In genomic region chr9:127805620-127806019, GRCh38 we compare ENCODE assay signal across 9 cellular contexts. TPM values are rescaled to one million over a fixed set of nuclear protein-coding genes. Genes with fewer than 3 reads are reported as not detected.
DNase-seq lines count a peak whose midpoint lies in the region; ATAC-seq and TF ChIP-seq lines count a peak whose summit lies in the region.
"Had no signal": no experiment of that assay in that cellular context is flagged by ENCODE, and none has a peak within 500 bp of the region (broad histone marks: within the 10 kb centered on the region; RNA-seq: fewer than 3 reads in every experiment).

No MANE protein-coding gene starts in this region.

- no peak overlapping the region for H3K4me2 ChIP-seq in GM23248 (ENCODE audit: unreplicated experiment)

- ATAC-seq in CD8-positive, alpha-beta T cell = no peak
- ATAC-seq in HG03378 (IDR thresholded peaks at IDR 0.05; ENCODE audit: unreplicated experiment) = no peak
- no peak for ATAC-seq in GM18870 (IDR thresholded peaks at IDR 0.05; ENCODE audit: unreplicated experiment)

- no peaks in the 10 kb centered on the region for H4K20me1 ChIP-seq in GM23248 (ENCODE audit: insufficient read depth)

- no peak overlapping the region for H3K27ac ChIP-seq in CD8-positive, alpha-beta T cell (ENCODE audit: low read depth, low read length)
- no peak overlapping the region for H3K27ac ChIP-seq in GM23248

- no peaks in the 10 kb centered on the region for H3K9me3 Mint-ChIP-seq in CD8-positive, alpha-beta T cell
- H3K9me3 Mint-ChIP-seq in activated CD4-positive, alpha-beta memory T cell treated with anti-CD3 and anti-CD28 coated beads for 36 hours = no peaks in the 10 kb centered on the region
- H3K9me3 Mint-ChIP-seq: naive B cell had no signal

- POLR2A ChIA-PET in CD8-positive, alpha-beta T cell (lab: Charles Lee) = interaction anchor here (0.8 kb wide), 1 partner anchor 48 kb away, joined by 4 read pairs; no protein-coding TSS in a partner anchor
- POLR2A ChIA-PET in activated CD4-positive, alpha-beta memory T cell treated with anti-CD3 and anti-CD28 coated beads for 36 hours (lab: Charles Lee) = interaction anchor here (0.6 kb wide), 1 partner anchor 1083 kb away, joined by 4 read pairs; no protein-coding TSS in a partner anchor

- H3K27me3 Mint-ChIP-seq in CD8-positive, alpha-beta T cell (ENCODE audit: low read depth) = no peaks in the 10 kb centered on the region
- H3K27me3 Mint-ChIP-seq in activated CD4-positive, alpha-beta memory T cell treated with anti-CD3 and anti-CD28 coated beads for 36 hours = no peaks in the 10 kb centered on the region
- H3K27me3 Mint-ChIP-seq: naive B cell had no signal

- no peak overlapping the region for H3K9ac ChIP-seq in GM23248

- no peaks in the 10 kb centered on the region for H3K27me3 ChIP-seq in CD8-positive, alpha-beta T cell (ENCODE audit: insufficient read depth, low read length)
- H3K27me3 ChIP-seq in GM23248 (replicated peaks; ENCODE audit: insufficient read depth) = no peaks in the 10 kb centered on the region
- H3K27me3 ChIP-seq in kidney epithelial cell (ENCODE audit: control insufficient read depth, insufficient read depth, low read length) = no peaks in the 10 kb centered on the region
- H3K27me3 ChIP-seq in MG63 = no peaks in the 10 kb centered on the region

- H3K4me3 Mint-ChIP-seq in CD8-positive, alpha-beta T cell = no peak overlapping the region
- no peak overlapping the region for H3K4me3 Mint-ChIP-seq in activated CD4-positive, alpha-beta memory T cell treated with anti-CD3 and anti-CD28 coated beads for 36 hours

- WGBS in GM23248 (ENCODE audit: low coverage in 1 of 2, low lambda C conversion rate in 2 of 2, missing lambda C conversion rate in 2 of 2), 2 experiments = 73 to 74% methylated on average over 8 of the region's 8 CpGs

- no peak overlapping the region for H3K4me3 ChIP-seq in CD8-positive, alpha-beta T cell (ENCODE audit: low read depth, low read length)
- H3K4me3 ChIP-seq in GM23248 (no peak overlapping the region), kidney epithelial cell (ENCODE audit: low read depth, low read length) (no peak overlapping the region), MG63 (no peak overlapping the region)

- H3K4me1 Mint-ChIP-seq in CD8-positive, alpha-beta T cell (ENCODE audit: low read depth) = peaks cover 34% of the 10 kb centered on the region
- H3K4me1 Mint-ChIP-seq in activated CD4-positive, alpha-beta memory T cell treated with anti-CD3 and anti-CD28 coated beads for 36 hours (ENCODE audit: low read depth) = peaks cover 23% of the 10 kb centered on the region

- CTCF ChIA-PET in CD8-positive, alpha-beta T cell (lab: Charles Lee) = interaction anchor here (1.0 to 4.7 kb wide), 7 partner anchors 13 to 117 kb away, joined by 3 to 23 read pairs (median 3); no protein-coding TSS in a partner anchor
- CTCF ChIA-PET in activated CD4-positive, alpha-beta memory T cell treated with anti-CD3 and anti-CD28 coated beads for 36 hours (lab: Charles Lee) = interaction anchor here (0.7 to 5.0 kb wide), 7 partner anchors 8 to 64 kb away, joined by 3 to 27 read pairs (median 4); no protein-coding TSS in a partner anchor

- no peaks in the 10 kb centered on the region for H3K9me2 ChIP-seq in GM23248 (ENCODE audit: insufficient read depth)

- TF ChIP-seq CTCF in CD8-positive, alpha-beta T cell (IDR thresholded peaks at IDR 0.05) = peak; percentile 29
- TF ChIP-seq CTCF in kidney epithelial cell (IDR thresholded peaks at IDR 0.05; ENCODE audit: insufficient read depth, low read length, poor library complexity, severe bottlenecking) = peak; percentile 49

- H3F3A ChIP-seq in GM23248 (ENCODE audit: insufficient read depth) = peaks cover 11% of the 10 kb centered on the region

- peaks cover 35% of the 10 kb centered on the region for H3K36me3 ChIP-seq in CD8-positive, alpha-beta T cell (ENCODE audit: insufficient read depth, low read length)
- no peaks in the 10 kb centered on the region for H3K36me3 ChIP-seq in GM23248 (ENCODE audit: low read depth)
- peaks cover 3% of the 10 kb centered on the region for H3K36me3 ChIP-seq in kidney epithelial cell (ENCODE audit: control insufficient read depth, insufficient read depth, low read length)
- H3K36me3 ChIP-seq in MG63 = peaks cover 49% of the 10 kb centered on the region

- peaks cover 20% of the 10 kb centered on the region for H3K4me1 ChIP-seq in CD8-positive, alpha-beta T cell (ENCODE audit: insufficient read depth, low read length)
- H3K4me1 ChIP-seq in GM23248 (ENCODE audit: insufficient read depth) = peaks cover 16% of the 10 kb centered on the region

- H3K9me3 ChIP-seq in CD8-positive, alpha-beta T cell (ENCODE audit: low read length) = no peaks in the 10 kb centered on the region
- H3K9me3 ChIP-seq in GM23248 (ENCODE audit: low read depth) (no peaks in the 10 kb centered on the region), MG63 (no peaks in the 10 kb centered on the region)

- in situ Hi-C loops in GM23248 (cut with MboI) = no loop called here

- DNase-seq in CD8-positive, alpha-beta T cell = peak in 3 of 7 experiments; percentile 37 to 44 (median 40)
- DNase-seq in GM23248 (peak; percentile 54), kidney epithelial cell (ENCODE audit: low read depth) (no peak), NCI-H1436 treated with DMSO at 0.1 percent for 48 hours (lab: John Stamatoyannopoulos, UW) (no peak), MG63 (no peak)
- peak; percentile 65 for DNase-seq in activated CD4-positive, alpha-beta memory T cell treated with anti-CD3 and anti-CD28 coated beads for 36 hours
- DNase-seq: naive B cell had no signal

- no peak overlapping the region for H2AFZ ChIP-seq in GM23248

- peaks cover 39% of the 10 kb centered on the region for H3K36me3 Mint-ChIP-seq in CD8-positive, alpha-beta T cell
- peaks cover 20% of the 10 kb centered on the region for H3K36me3 Mint-ChIP-seq in activated CD4-positive, alpha-beta memory T cell treated with anti-CD3 and anti-CD28 coated beads for 36 hours
- H3K36me3 Mint-ChIP-seq: naive B cell had no signal

- peaks cover 34% of the 10 kb centered on the region for H3K79me2 ChIP-seq in GM23248 (ENCODE audit: insufficient read depth)

- intact Hi-C loops in CD8-positive, alpha-beta T cell (cut with DNase I, micrococcal nuclease) = no loop called here
- intact Hi-C loops in activated CD4-positive, alpha-beta memory T cell treated with anti-CD3 and anti-CD28 coated beads for 36 hours (cut with micrococcal nuclease) = no loop called here

- peak overlapping the region; percentile 37 for H3K27ac Mint-ChIP-seq in CD8-positive, alpha-beta T cell
- H3K27ac Mint-ChIP-seq in activated CD4-positive, alpha-beta memory T cell treated with anti-CD3 and anti-CD28 coated beads for 36 hours = no peak overlapping the region

RNA-seq across cellular contexts. Expression of gene FPGS, which starts 2.9 kb away (rescaled TPM):
- total RNA-seq in CD8-positive, alpha-beta T cell = 10 to 100 TPM; 91.9 to 95.3 TPM
- 67.7 and 80.4 TPM in 2 replicates for total RNA-seq in GM23248 (2014; rRNA removed; shearing (Covaris generic))
- 60.2 and 71.4 TPM in 2 replicates for polyA plus RNA-seq in GM23248 (2016; fragmentation: Nextera tagmentation; extraction: Ambion mirVana)
- 10 to 100 TPM; 80.0 to 83.9 TPM for total RNA-seq in activated CD4-positive, alpha-beta memory T cell treated with anti-CD3 and anti-CD28 coated beads for 36 hours
- 92.5 and 131 TPM in 2 replicates for total RNA-seq in kidney epithelial cell
- total RNA-seq in MG63 (2014; rRNA removed; shearing (Covaris generic); ENCODE audit: low replicate concordance) = 100 and 115 TPM in 2 replicates

RNA-seq across cellular contexts. Expression of gene CDK9, which starts 19.8 kb away (rescaled TPM):
- total RNA-seq in CD8-positive, alpha-beta T cell = 100 to 1,000 TPM; 116 to 120 TPM
- total RNA-seq in GM23248 (2014; rRNA removed; shearing (Covaris generic)) = 43.7 and 59.8 TPM in 2 replicates
- polyA plus RNA-seq in GM23248 (2016; fragmentation: Nextera tagmentation; extraction: Ambion mirVana) = 58.9 and 59.7 TPM in 2 replicates
- total RNA-seq in activated CD4-positive, alpha-beta memory T cell treated with anti-CD3 and anti-CD28 coated beads for 36 hours = 10 to 100 TPM; 99.4 to 99.6 TPM
- total RNA-seq in kidney epithelial cell = 38.5 and 47.3 TPM in 2 replicates
- total RNA-seq in MG63 (2014; rRNA removed; shearing (Covaris generic); ENCODE audit: low replicate concordance) = 48.6 and 67.5 TPM in 2 replicates

RNA-seq across cellular contexts. Expression of gene SH2D3C, which starts 27.2 kb away (rescaled TPM):
- 1 to 10 TPM; 5.9 to 6.4 TPM for total RNA-seq in CD8-positive, alpha-beta T cell
- total RNA-seq in GM23248 (2014; rRNA removed; shearing (Covaris generic)) = not detected in 2 replicates
- polyA plus RNA-seq in GM23248 (2016; fragmentation: Nextera tagmentation; extraction: Ambion mirVana) = not detected in 2 replicates
- total RNA-seq in activated CD4-positive, alpha-beta memory T cell treated with anti-CD3 and anti-CD28 coated beads for 36 hours = 10 to 100 TPM; 34.5 to 35.3 TPM
- 0.17 and 0.27 TPM in 2 replicates for total RNA-seq in kidney epithelial cell
- not detected in 2 replicates for total RNA-seq in MG63 (2014; rRNA removed; shearing (Covaris generic); ENCODE audit: low replicate concordance)

RNA-seq across cellular contexts. Expression of gene ENG, which starts 48.8 kb away (rescaled TPM):
- total RNA-seq in CD8-positive, alpha-beta T cell = 1 to 10 TPM; 2.6 to 3.0 TPM
- total RNA-seq in GM23248 (2014; rRNA removed; shearing (Covaris generic)) = 54.5 and 57.4 TPM in 2 replicates
- polyA plus RNA-seq in GM23248 (2016; fragmentation: Nextera tagmentation; extraction: Ambion mirVana) = 226 and 232 TPM in 2 replicates
- 10 to 100 TPM; 12.0 to 12.2 TPM for total RNA-seq in activated CD4-positive, alpha-beta memory T cell treated with anti-CD3 and anti-CD28 coated beads for 36 hours
- 3.4 and 6.3 TPM in 2 replicates for total RNA-seq in kidney epithelial cell
- total RNA-seq in MG63 (2014; rRNA removed; shearing (Covaris generic); ENCODE audit: low replicate concordance) = 12.9 and 14.0 TPM in 2 replicates

Comparison
In these comparisons a context has a peak if more than half of its experiments do, and no peak if none do; other contexts are left out.
1. DNase-seq: peak in GM23248 (single experiment) and activated CD4-positive, alpha-beta memory T cell treated with anti-CD3 and anti-CD28 coated beads for 36 hours (single experiment); none in kidney epithelial cell (single experiment), NCI-H1436 treated with DMSO at 0.1 percent for 48 hours (single experiment) and MG63 (single experiment).
2. RNA of gene SH2D3C, which starts 27.2 kb away (total RNA-seq): 34.5 to 35.3 TPM in activated CD4-positive, alpha-beta memory T cell treated with anti-CD3 and anti-CD28 coated beads for 36 hours; 5.9 to 6.4 TPM in CD8-positive, alpha-beta T cell, 0.17 to 0.27 TPM in kidney epithelial cell, not detected in GM23248 and not detected in MG63; every median in the first group is over 4 times any median in the second.